ENCODE assay signal across 28 cellular contexts in the genomic region with DNA sequence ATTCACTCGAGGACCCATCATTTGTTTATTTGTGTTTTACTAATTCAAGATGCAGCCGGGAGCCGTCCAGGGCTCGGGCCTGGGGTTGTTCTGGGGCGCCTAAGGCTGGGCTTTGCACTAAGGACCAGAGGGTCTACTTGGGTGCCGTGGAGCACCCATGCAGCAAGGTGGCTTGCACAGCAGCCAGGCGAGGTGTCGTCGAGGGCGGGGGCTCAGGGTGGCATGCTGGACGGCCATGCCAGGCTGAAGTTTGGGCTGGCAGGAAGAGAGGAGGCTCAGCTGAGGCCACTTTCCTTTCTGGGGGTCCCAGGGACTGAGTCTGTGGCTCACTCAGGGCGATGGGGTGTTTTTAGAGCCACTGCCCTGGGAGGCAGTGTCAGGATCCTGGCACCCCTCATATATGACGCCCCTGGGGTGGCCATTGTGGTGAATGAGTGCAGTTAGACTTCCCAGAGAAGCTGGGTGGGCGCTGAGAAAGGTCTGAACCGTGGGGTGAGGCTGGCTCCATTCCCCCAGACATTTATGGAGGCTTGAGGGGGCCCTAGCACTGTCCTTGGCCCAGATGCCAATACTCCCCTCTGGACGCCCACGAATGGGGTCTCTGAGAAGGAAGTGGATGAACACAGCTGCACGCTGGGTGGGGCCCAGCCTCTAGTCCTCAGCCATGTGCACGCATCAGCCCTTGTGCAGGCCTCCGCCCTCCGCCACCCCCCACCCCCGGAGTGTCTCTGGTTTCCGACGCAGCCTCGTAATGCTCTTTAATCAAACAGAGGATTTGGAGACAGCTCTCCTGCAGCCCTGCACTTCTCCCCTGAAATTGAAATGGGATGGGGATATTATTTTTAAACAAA. TPM values are rescaled to one million over a fixed set of nuclear protein-coding genes. Genes with fewer than 3 reads are reported as not detected.
DNase-seq lines count a peak whose midpoint lies in the region; ATAC-seq and TF ChIP-seq lines count a peak whose summit lies in the region.
"Had no signal": no experiment of that assay in that cellular context is flagged by ENCODE, and none has a peak within 500 bp of the region (broad histone marks: within the 10 kb centered on the region; RNA-seq: fewer than 3 reads in every experiment).

No MANE protein-coding gene starts in this region.

- ATAC-seq in lower lobe of right lung (no peak), HG02973 (IDR thresholded peaks at IDR 0.05; ENCODE audit: unreplicated experiment) (no peak), HG03571 (IDR thresholded peaks at IDR 0.05; ENCODE audit: unreplicated experiment) (no peak)
- ATAC-seq: activated CD8-positive, alpha-beta T cell treated with anti-CD3 and anti-CD28 coated beads for 36 hours; left lung had no signal

- no peak overlapping the region; the same call in 1 of the 2 replicates for H3K27ac Mint-ChIP-seq in HFFc6
- H3K27ac Mint-ChIP-seq: activated CD8-positive, alpha-beta T cell treated with anti-CD3 and anti-CD28 coated beads for 36 hours; activated naive CD4-positive, alpha-beta T cell treated with anti-CD3 and anti-CD28 coated beads, Interleukin-2, amount 10 ng/mL, durations not matched to agents 7 days and 5 days; activated T-helper 1 cell treated with anti-CD3 and anti-CD28 coated beads, Interleukin-12 subunit alpha, Interleukin-12 subunit beta, Interleukin-2, Interleukin-4 antibody, amounts not matched to agents 30 ng/mL and 10 ng/mL and 1 ng/mL, durations not matched to agents 14 hours and 24 hours and 36 hours; mesothelial cell of epicardium; naive B cell had no signal

- peaks cover 48% of the 10 kb centered on the region for H3K27me3 Mint-ChIP-seq in HFFc6 (ENCODE audit: insufficient read depth)

- H3K4me2 ChIP-seq in smooth muscle cell = no peak overlapping the region

- H2AFZ ChIP-seq in smooth muscle cell (ENCODE audit: low read depth) = no peak overlapping the region
- H2AFZ ChIP-seq: GM23248 had no signal

- TF ChIP-seq CTCF in HFFc6 (IDR thresholded peaks at IDR 0.05) (no peak), WERI-Rb-1 (IDR thresholded peaks at IDR 0.05; ENCODE audit: low read depth, low read length) (no peak), lower lobe of right lung (IDR thresholded peaks at IDR 0.05) (no peak), smooth muscle cell (IDR thresholded peaks at IDR 0.05; ENCODE audit: borderline replicate concordance, insufficient read depth, poor library complexity, severe bottlenecking) (no peak)

- H3K27ac ChIP-seq in WERI-Rb-1 = no peak overlapping the region
- no peak overlapping the region for H3K27ac ChIP-seq in lower lobe of right lung
- peak overlapping the region; percentile 98 for H3K27ac ChIP-seq in smooth muscle cell (ENCODE audit: low read depth)
- H3K27ac ChIP-seq: C4-2B, GM23248, left lung, upper lobe of left lung had no signal

- no peaks in the 10 kb centered on the region for H3K9me3 ChIP-seq in WERI-Rb-1 (ENCODE audit: severe bottlenecking)
- no peaks in the 10 kb centered on the region for H3K9me3 ChIP-seq in lower lobe of right lung
- no peaks in the 10 kb centered on the region for H3K9me3 ChIP-seq in smooth muscle cell (replicated peaks; ENCODE audit: low read depth)
- H3K9me3 ChIP-seq: left lung, upper lobe of left lung had no signal

- intact Hi-C loops in lower lobe of right lung (cut with DNase I) = no loop called here

- no peak for DNase-seq in HFFc6
- peak; percentile 31 for DNase-seq in WERI-Rb-1
- peak; percentile 18 for DNase-seq in lower lobe of right lung
- DNase-seq in smooth muscle cell (lab: John Stamatoyannopoulos, UW; ENCODE audit: unreplicated experiment) = no peak
- DNase-seq in NCI-H1092 treated with DMSO at 0.1 percent for 48 hours (lab: John Stamatoyannopoulos, UW) = no peak
- DNase-seq: activated CD8-positive, alpha-beta memory T cell treated with anti-CD3 and anti-CD28 coated beads, Interleukin-2, amount 50 U/mL, for 48 hours; activated CD8-positive, alpha-beta T cell treated with anti-CD3 and anti-CD28 coated beads for 36 hours; activated naive CD4-positive, alpha-beta T cell treated with anti-CD3 and anti-CD28 coated beads, Interleukin-2, amount 10 ng/mL, durations not matched to agents 7 days and 5 days; amniotic stem cell; COR-L47; DND-41; GF-D8; GM23248; naive B cell; NCI-H187; NCI-H510A treated with DMSO at 0.1 percent for 48 hours; retina; stimulated activated naive CD4-positive, alpha-beta T cell; upper lobe of left lung had no signal

- H3K36me3 Mint-ChIP-seq in HFFc6 (ENCODE audit: low read depth) = peaks cover 24% of the 10 kb centered on the region
- H3K36me3 Mint-ChIP-seq: activated naive CD4-positive, alpha-beta T cell treated with anti-CD3 and anti-CD28 coated beads, Interleukin-2, amount 10 ng/mL, durations not matched to agents 7 days and 5 days; mesothelial cell of epicardium; naive B cell had no signal

- no peaks in the 10 kb centered on the region for H3K27me3 ChIP-seq in WERI-Rb-1 (ENCODE audit: insufficient read depth, low read depth, severe bottlenecking)
- H3K27me3 ChIP-seq in lower lobe of right lung (ENCODE audit: low read depth) = no peaks in the 10 kb centered on the region
- no peaks in the 10 kb centered on the region for H3K27me3 ChIP-seq in smooth muscle cell (ENCODE audit: low read depth)
- H3K27me3 ChIP-seq: upper lobe of left lung had no signal

- H3K36me3 ChIP-seq in WERI-Rb-1 (no peaks in the 10 kb centered on the region), lower lobe of right lung (no peaks in the 10 kb centered on the region), smooth muscle cell (ENCODE audit: low read depth) (no peaks in the 10 kb centered on the region)
- H3K36me3 ChIP-seq: left lung, upper lobe of left lung had no signal

- 62% methylated on average over 25 of the region's 25 CpGs for WGBS in smooth muscle cell (ENCODE audit: low lambda C conversion rate)

- H3K4me3 ChIP-seq in WERI-Rb-1 (ENCODE audit: low read depth, low read length) (no peak overlapping the region), lower lobe of right lung (no peak overlapping the region), smooth muscle cell (no peak overlapping the region)
- H3K4me3 ChIP-seq: GM23248, left lung, upper lobe of left lung had no signal

- no peaks in the 10 kb centered on the region for H4K20me1 ChIP-seq in smooth muscle cell (ENCODE audit: low read depth)

- no peak overlapping the region for H3K9ac ChIP-seq in smooth muscle cell (ENCODE audit: low read depth)
- H3K9ac ChIP-seq: GM23248 had no signal

- H3K4me1 Mint-ChIP-seq in HFFc6 (ENCODE audit: low read depth) = peaks cover 34% of the 10 kb centered on the region
- H3K4me1 Mint-ChIP-seq: activated naive CD4-positive, alpha-beta T cell treated with anti-CD3 and anti-CD28 coated beads, Interleukin-2, amount 10 ng/mL, durations not matched to agents 7 days and 5 days; naive B cell had no signal

- no peaks in the 10 kb centered on the region for H3K79me2 ChIP-seq in smooth muscle cell (ENCODE audit: low read depth)

- 0 out of 2 replicates have a peak, but pooled peaks cover 4% of the 10 kb centered on the region for H3K9me3 Mint-ChIP-seq in HFFc6
- H3K9me3 Mint-ChIP-seq: activated CD8-positive, alpha-beta T cell treated with anti-CD3 and anti-CD28 coated beads for 36 hours; activated naive CD4-positive, alpha-beta T cell treated with anti-CD3 and anti-CD28 coated beads, Interleukin-2, amount 10 ng/mL, durations not matched to agents 7 days and 5 days; activated T-helper 1 cell treated with anti-CD3 and anti-CD28 coated beads, Interleukin-12 subunit alpha, Interleukin-12 subunit beta, Interleukin-2, Interleukin-4 antibody, amounts not matched to agents 30 ng/mL and 10 ng/mL and 1 ng/mL, durations not matched to agents 14 hours and 24 hours and 36 hours; mesothelial cell of epicardium had no signal

- peaks cover 30% of the 10 kb centered on the region for H3F3A ChIP-seq in smooth muscle cell (ENCODE audit: low read depth)

- H3K4me1 ChIP-seq in lower lobe of right lung = no peaks in the 10 kb centered on the region
- peaks cover 53% of the 10 kb centered on the region for H3K4me1 ChIP-seq in smooth muscle cell (ENCODE audit: low read depth)
- H3K4me1 ChIP-seq: left lung, upper lobe of left lung had no signal

- 0 out of 2 replicates have a peak overlapping the region, but pooled peaks have one; percentile 34 for H3K4me3 Mint-ChIP-seq in HFFc6
- H3K4me3 Mint-ChIP-seq: activated CD8-positive, alpha-beta T cell treated with anti-CD3 and anti-CD28 coated beads for 36 hours; activated naive CD4-positive, alpha-beta T cell treated with anti-CD3 and anti-CD28 coated beads, Interleukin-2, amount 10 ng/mL, durations not matched to agents 7 days and 5 days; activated T-helper 1 cell treated with anti-CD3 and anti-CD28 coated beads, Interleukin-12 subunit alpha, Interleukin-12 subunit beta, Interleukin-2, Interleukin-4 antibody, amounts not matched to agents 30 ng/mL and 10 ng/mL and 1 ng/mL, durations not matched to agents 14 hours and 24 hours and 36 hours; mesothelial cell of epicardium had no signal

RNA-seq across cellular contexts. Expression of a gene that starts 11.3 kb away (rescaled TPM):
- total RNA-seq in HFFc6 (2021; fragmentation: NEBNext Ultra II Directional; extraction: Animal tissue kit (Norgen Biotek cat#: 25700)) = 100 to 1,000 TPM; 151 to 262 (median 250) TPM
- total RNA-seq in lower lobe of right lung (16.6 TPM), smooth muscle cell (not detected in 2 replicates)
- 0.70 TPM in 1 of 2 replicates, not detected in the other for polyA plus RNA-seq in smooth muscle cell
- total RNA-seq: activated CD8-positive, alpha-beta T cell treated with anti-CD3 and anti-CD28 coated beads for 36 hours; activated T-helper 1 cell treated with anti-CD3 and anti-CD28 coated beads, Interleukin-12 subunit alpha, Interleukin-12 subunit beta, Interleukin-2, Interleukin-4 antibody, amounts not matched to agents 30 ng/mL and 10 ng/mL and 1 ng/mL, durations not matched to agents 14 hours and 24 hours and 36 hours; HT-29; osteocyte; T-helper 2 cell treated with Interferon-gamma antibody and Interleukin-4, amounts not matched to agents 100 ng/mL and 5 ng/mL, for 36 hours had no signal

Comparison
In these comparisons a context has a peak if more than half of its experiments do, and no peak if none do; other contexts are left out.
1. DNase-seq: peak in WERI-Rb-1 (single experiment) and lower lobe of right lung (single experiment); none in HFFc6 (single experiment), smooth muscle cell (single experiment) and NCI-H1092 treated with DMSO at 0.1 percent for 48 hours (single experiment).
2. RNA of a gene that starts 11.3 kb away (total RNA-seq): 151 to 262 TPM in HFFc6 and 16.6 TPM in lower lobe of right lung (single experiment); not detected in smooth muscle cell; every median in the first group is over 10 times any median in the second.